In the genomic region with DNA sequence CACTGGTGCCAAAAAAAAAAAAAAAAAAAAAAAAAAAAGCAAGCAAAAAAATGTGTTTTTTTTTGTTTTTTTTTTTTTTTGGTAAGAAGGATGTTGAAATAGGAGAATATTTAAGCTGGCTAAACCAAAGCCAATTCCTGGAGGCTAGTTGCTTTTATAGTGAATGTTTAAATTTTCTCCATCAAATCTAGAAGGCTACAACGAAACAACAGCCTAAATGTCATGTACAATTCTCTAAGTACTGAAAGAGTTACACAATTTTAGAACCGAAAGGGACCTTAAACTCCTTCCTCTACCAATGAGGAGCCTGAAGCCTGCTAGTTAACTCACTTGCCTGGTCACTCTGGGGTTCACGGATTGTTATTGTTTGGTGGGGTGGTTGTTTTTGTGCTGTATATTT, we compare ENCODE assay signal across 12 cellular contexts. TPM values are rescaled to one million over a fixed set of nuclear protein-coding genes. Genes with fewer than 3 reads are reported as not detected.
DNase-seq lines count a peak whose midpoint lies in the region; ATAC-seq and TF ChIP-seq lines count a peak whose summit lies in the region.
"Had no signal": no experiment of that assay in that cellular context is flagged by ENCODE, and none has a peak within 500 bp of the region (broad histone marks: within the 10 kb centered on the region; RNA-seq: fewer than 3 reads in every experiment).

No MANE protein-coding gene starts in this region.

- no peaks in the 10 kb centered on the region for H3K9me3 Mint-ChIP-seq in nephron
- H3K9me3 Mint-ChIP-seq: activated B cell treated with CpG ODN at 0.5 μM for 24 hours had no signal

- H3K27ac Mint-ChIP-seq in nephron, result peak overlapping the region; percentile 74 to 83 (median 81)
- H3K27ac Mint-ChIP-seq: activated B cell treated with CpG ODN at 0.5 μM for 24 hours had no signal

- H3K4me1 Mint-ChIP-seq in nephron, result peaks cover 61% of the 10 kb centered on the region

- no peak for TF ChIP-seq POLR2A in upper lobe of left lung (IDR thresholded peaks at IDR 0.05)

- TF ChIP-seq CTCF in cardiac muscle cell (IDR thresholded peaks at IDR 0.05; ENCODE audit: low read depth, low read length) (no peak), dorsolateral prefrontal cortex (IDR thresholded peaks at IDR 0.05 in 54 of 56, conservative IDR thresholded peaks at IDR 0.05 in 2 of 56; ENCODE audit: low read depth in 1 of 56, partially characterized antibody in 56 of 56) (no peak), nephron (IDR thresholded peaks at IDR 0.05; ENCODE audit: unreplicated experiment in 3 of 3) (no peak), upper lobe of left lung (IDR thresholded peaks at IDR 0.05) (no peak)

- H3K4me3 Mint-ChIP-seq in nephron, result peak overlapping the region; percentile 97 to 100 (median 98)
- H3K4me3 Mint-ChIP-seq: activated B cell treated with CpG ODN at 0.5 μM for 24 hours had no signal

- H3K27me3 Mint-ChIP-seq in nephron (ENCODE audit: low read depth), result peaks cover 21% of the 10 kb centered on the region

- intact Hi-C loops in Right ventricle myocardium superior (cut with DNase I) (no loop called here), dorsolateral prefrontal cortex (cut with DNase I) (no loop called here), posterior vena cava (cut with DNase I) (loop anchor here in 1 of 2 donors (10.0 kb wide), 1 partner anchor 104 kb away; no protein-coding TSS in a partner anchor)

- DNase-seq in cardiac muscle cell (ENCODE audit: low read depth in 1 of 2, low spot score in 1 of 2), result peak in 1 of 2 donors; percentile 38
- DNase-seq in Right ventricle myocardium superior, result no peak
- no peak for DNase-seq in dorsolateral prefrontal cortex
- no peak for DNase-seq in upper lobe of left lung
- DNase-seq in posterior vena cava (ENCODE audit: low spot score), result no peak
- DNase-seq: activated B cell treated with CpG ODN at 0.5 μM for 24 hours, GF-D8, NCI-H2029, RPMI8226 had no signal

- H3K27ac ChIP-seq in cardiac muscle cell (peak overlapping the region; percentile 20), dorsolateral prefrontal cortex (peak overlapping the region in 19 of 59 donors; percentile 5 to 88 (median 23)), upper lobe of left lung (peak overlapping the region in 3 of 4 donors; percentile 12 to 18 (median 15))

- TF ChIP-seq EP300 in upper lobe of left lung (IDR thresholded peaks at IDR 0.05), result no peak

- H3K9me3 ChIP-seq in cardiac muscle cell (ENCODE audit: low read depth) (no peaks in the 10 kb centered on the region), upper lobe of left lung (no peaks in the 10 kb centered on the region)

- H3K4me1 ChIP-seq in cardiac muscle cell (ENCODE audit: low read depth) (peaks cover 20% of the 10 kb centered on the region), upper lobe of left lung (peaks cover 3 to 25% (median 11%) of the 10 kb centered on the region in 4 donors)

- peaks cover 2% of the 10 kb centered on the region for H3K27me3 ChIP-seq in cardiac muscle cell
- no peaks in the 10 kb centered on the region for H3K27me3 ChIP-seq in dorsolateral prefrontal cortex
- H3K27me3 ChIP-seq in upper lobe of left lung, result no peaks in the 10 kb centered on the region

- ATAC-seq in Right ventricle myocardium superior (ENCODE audit: poor library complexity) (no peak), upper lobe of left lung (ENCODE audit: low FRiP score in 2 of 2) (no peak), GM19455 (IDR thresholded peaks at IDR 0.05; ENCODE audit: unreplicated experiment) (no peak), HG02678 (IDR thresholded peaks at IDR 0.05; ENCODE audit: unreplicated experiment) (no peak)

- 34 to 38% methylated on average over 3 of the region's 3 CpGs for WGBS in upper lobe of left lung, 2 donors

- no peaks in the 10 kb centered on the region for H3K36me3 ChIP-seq in cardiac muscle cell
- no peaks in the 10 kb centered on the region for H3K36me3 ChIP-seq in upper lobe of left lung

- peaks cover 10% of the 10 kb centered on the region for H3K36me3 Mint-ChIP-seq in nephron (ENCODE audit: low read depth)

- H3K4me3 ChIP-seq in cardiac muscle cell (no peak overlapping the region), dorsolateral prefrontal cortex (peak overlapping the region in 46 of 59 donors; percentile 0 to 85 (median 75)), upper lobe of left lung (peak overlapping the region in 1 of 4 donors; percentile 69)

RNA-seq across cellular contexts. Expression of gene WLS, which starts 3.5 kb away (rescaled TPM):
- 67.7 and 114 TPM in 2 replicates for total RNA-seq in cardiac muscle cell
- 113 and 125 TPM in 2 replicates for polyA plus RNA-seq in cardiac muscle cell
- total RNA-seq in Right ventricle myocardium superior, result 93.2 TPM
- 100 to 1,000 TPM in 93 of 120 experiments, 10 to 100 TPM in 27; 60.2 to 237 (median 115) TPM for total RNA-seq in dorsolateral prefrontal cortex
- total RNA-seq in upper lobe of left lung, result 100 to 1,000 TPM in 2 of 6 donors, 10 to 100 TPM in 4; 33.5 to 113 (median 61.3) TPM
- 10 to 100 TPM; 53.3 to 83.6 TPM for total RNA-seq in posterior vena cava
- total RNA-seq: activated B cell treated with CpG ODN at 0.5 μM for 24 hours had no signal
